In genomic region chr5:59049070-59049469, GRCh38 we compare ENCODE assay signal across 22 cellular contexts.
"Had no signal": no experiment of that assay in that cellular context is flagged by ENCODE, and none has a peak within 500 bp of the region (broad histone marks: within the 10 kb centered on the region; RNA-seq: fewer than 3 reads in every experiment).

No MANE protein-coding gene starts in this region.

- H3K36me3 ChIP-seq: MG63, SJSA1 had no signal

- H3K27ac ChIP-seq: RWPE1, SJSA1, SK-N-MC had no signal

- H3K9me3 ChIP-seq: MG63, SJSA1 had no signal

- ATAC-seq: Panc1 had no signal

- H3K4me3 ChIP-seq: MG63, SJSA1, SK-N-MC had no signal

- H3K4me1 ChIP-seq: SJSA1 had no signal

- H3K27me3 ChIP-seq: MG63, SJSA1 had no signal

- DNase-seq: KBM-7, MG63, NCI-H1092, NCI-H1105 treated with DMSO at 0.1 percent for 48 hours, NCI-H1417 treated with DMSO at 0.1 percent for 48 hours, NCI-H146, NCI-H1694 treated with DMSO at 0.1 percent for 48 hours, NCI-H1930, NCI-H2081, NCI-H2107, NCI-H2171, NCI-H226, NCI-H446, NCI-H510A, NCI-H524 treated with DMSO at 0.1 percent for 48 hours, NCI-H69, NCI-H774, SHP77 had no signal
